1 cellular context compared by ENCODE assay signal in the genomic region with DNA sequence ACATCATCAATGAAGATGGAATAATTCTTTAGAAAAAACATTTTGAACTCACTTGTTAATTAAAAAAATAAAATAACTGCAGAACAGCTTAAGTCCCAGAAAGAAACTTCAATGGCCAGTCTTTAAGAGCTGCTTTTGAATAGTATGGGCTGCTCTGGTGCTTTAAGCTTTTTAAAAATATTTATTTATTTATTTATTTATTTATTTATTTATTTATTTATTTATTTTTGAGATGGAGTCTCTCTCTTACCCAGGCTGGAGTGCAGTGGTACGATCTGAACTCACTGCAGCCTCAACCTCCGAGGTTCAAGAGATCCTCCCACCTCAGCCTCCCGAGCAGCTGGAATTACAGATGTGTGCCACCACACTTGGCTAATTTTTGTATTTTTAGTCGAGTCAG.
A peak's percentile ranks its signal among the peaks of the same experiment; 100 is the strongest.
TF ChIP-seq lines count a peak whose summit lies in the region.

No MANE protein-coding gene starts in this region.

TF ChIP-seq in HEK293, 187 proteins besides CTCF, POLR2A, EP300 and RAD21 (continued from another document):
- TF ChIP-seq, protein P1, sequence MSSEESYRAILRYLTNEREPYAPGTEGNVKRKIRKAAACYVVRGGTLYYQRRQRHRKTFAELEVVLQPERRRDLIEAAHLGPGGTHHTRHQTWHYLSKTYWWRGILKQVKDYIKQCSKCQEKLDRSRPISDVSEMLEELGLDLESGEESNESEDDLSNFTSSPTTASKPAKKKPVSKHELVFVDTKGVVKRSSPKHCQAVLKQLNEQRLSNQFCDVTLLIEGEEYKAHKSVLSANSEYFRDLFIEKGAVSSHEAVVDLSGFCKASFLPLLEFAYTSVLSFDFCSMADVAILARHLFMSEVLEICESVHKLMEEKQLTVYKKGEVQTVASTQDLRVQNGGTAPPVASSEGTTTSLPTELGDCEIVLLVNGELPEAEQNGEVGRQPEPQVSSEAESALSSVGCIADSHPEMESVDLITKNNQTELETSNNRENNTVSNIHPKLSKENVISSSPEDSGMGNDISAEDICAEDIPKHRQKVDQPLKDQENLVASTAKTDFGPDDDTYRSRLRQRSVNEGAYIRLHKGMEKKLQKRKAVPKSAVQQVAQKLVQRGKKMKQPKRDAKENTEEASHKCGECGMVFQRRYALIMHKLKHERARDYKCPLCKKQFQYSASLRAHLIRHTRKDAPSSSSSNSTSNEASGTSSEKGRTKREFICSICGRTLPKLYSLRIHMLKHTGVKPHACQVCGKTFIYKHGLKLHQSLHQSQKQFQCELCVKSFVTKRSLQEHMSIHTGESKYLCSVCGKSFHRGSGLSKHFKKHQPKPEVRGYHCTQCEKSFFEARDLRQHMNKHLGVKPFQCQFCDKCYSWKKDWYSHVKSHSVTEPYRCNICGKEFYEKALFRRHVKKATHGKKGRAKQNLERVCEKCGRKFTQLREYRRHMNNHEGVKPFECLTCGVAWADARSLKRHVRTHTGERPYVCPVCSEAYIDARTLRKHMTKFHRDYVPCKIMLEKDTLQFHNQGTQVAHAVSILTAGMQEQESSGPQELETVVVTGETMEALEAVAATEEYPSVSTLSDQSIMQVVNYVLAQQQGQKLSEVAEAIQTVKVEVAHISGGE (tag by site-specific recombination; conservative IDR thresholded peaks at IDR 0.05; ENCODE audit: low read depth): peak; percentile 64
- TF ChIP-seq ZNF366 (tag by site-specific recombination; conservative IDR thresholded peaks at IDR 0.05) (no peak), ZNF394 (tag by site-specific recombination; IDR thresholded peaks at IDR 0.05; ENCODE audit: borderline replicate concordance) (peak; percentile 73; the same call in 1 of the 2 replicates), ZNF140 (tag by site-specific recombination; IDR thresholded peaks at IDR 0.05) (peak; percentile 39; the same call in 1 of the 2 replicates)
